In the genomic region with DNA sequence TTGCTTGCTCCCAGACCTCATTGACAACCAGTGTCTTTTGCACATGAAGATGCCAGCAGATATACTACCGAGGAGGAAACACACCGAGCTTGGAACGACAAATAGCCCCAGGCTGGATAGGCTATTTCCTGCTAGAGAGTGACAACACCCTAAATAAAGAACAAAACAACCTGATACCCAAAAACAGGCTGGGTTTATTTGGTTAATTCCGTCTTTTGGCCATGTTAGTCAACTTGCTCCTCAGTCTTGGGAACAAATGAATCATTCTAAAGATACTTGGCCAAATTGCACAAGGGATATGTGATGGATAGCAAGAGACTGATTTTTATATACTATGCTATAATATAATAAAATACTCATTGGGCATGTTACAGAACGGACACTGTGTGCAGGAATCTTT, we compare ENCODE assay signal across 19 cellular contexts. TPM values are rescaled to one million over a fixed set of nuclear protein-coding genes. Genes with fewer than 3 reads are reported as not detected.
DNase-seq lines count a peak whose midpoint lies in the region; ATAC-seq, FAIRE-seq and TF ChIP-seq lines count a peak whose summit lies in the region.
"Had no signal": no experiment of that assay in that cellular context is flagged by ENCODE, and none has a peak within 500 bp of the region (broad histone marks: within the 10 kb centered on the region; RNA-seq: fewer than 3 reads in every experiment).

No MANE protein-coding gene starts in this region.

- no peak for TF ChIP-seq CTCF in K562 (IDR thresholded peaks at IDR 0.05 in 2 of 3, conservative IDR thresholded peaks at IDR 0.05 in 1 of 3; ENCODE audit: insufficient read depth in 2 of 3, low read depth in 1 of 3, low read length in 3 of 3)
- TF ChIP-seq CTCF in esophagus squamous epithelium (IDR thresholded peaks at IDR 0.05), result no peak

- no peak for TF ChIP-seq EP300 in K562 (IDR thresholded peaks at IDR 0.05; ENCODE audit: low read length)

- TF ChIP-seq POLR2A in K562 (conservative IDR thresholded peaks at IDR 0.05), result no peak
- TF ChIP-seq POLR2A in esophagus squamous epithelium (IDR thresholded peaks at IDR 0.05), result no peak

- DNase-seq in SIG-M5 treated with dmso at 0.1 percent for 504 hours (lab: John Stamatoyannopoulos, UW; ENCODE audit: unreplicated experiment) (peak; percentile 5), SIG-M5 (lab: John Stamatoyannopoulos, UW) (no peak), K562 (ENCODE audit: extremely low read depth in 1 of 4, low spot score in 3 of 4) (no peak), esophagus squamous epithelium (lab: John Stamatoyannopoulos, UW) (no peak), iPS-NIHi7 (ENCODE audit: extremely low spot score) (no peak), AG20443 (ENCODE audit: low spot score) (no peak)
- DNase-seq in stimulated activated CD4-positive, alpha-beta T cell treated with anti-CD3 and anti-CD28 coated beads, Interleukin-2, amount 100 ng/mL, for 24 hours, result no peak
- DNase-seq: 8988T, Caco-2, DMS53, KBM-7, MG63, NCI-H1105, NCI-H1694 treated with DMSO at 0.1 percent for 48 hours had no signal

- no peak for ATAC-seq in K562
- no peak for ATAC-seq in HG03378 (IDR thresholded peaks at IDR 0.05; ENCODE audit: unreplicated experiment)
- ATAC-seq: Right ventricle myocardium inferior had no signal

- no peak overlapping the region for H3K4me2 ChIP-seq in K562 (ENCODE audit: insufficient read depth, low read length)

- 0% methylated on average over 5 of the region's 5 CpGs for WGBS in K562 (ENCODE audit: insufficient coverage, low coverage, missing lambda C conversion rate)
- WGBS in esophagus squamous epithelium, 2 donors, result 26 to 46% methylated on average over 4 to 5 of the region's 5 CpGs

- BruUV-seq in K562 (replicated peaks; lab: Mats Ljungman, UMichigan), result no TSS peak

- POLR2A ChIA-PET in K562 (lab: Yijun Ruan, JAX), result interaction anchor here (0.6 to 1.7 kb wide), 4 partner anchors 8 to 39 kb away, joined by 3 to 6 read pairs (median 4); no protein-coding TSS in a partner anchor

- no peaks in the 10 kb centered on the region for H3K79me2 ChIP-seq in K562 (ENCODE audit: control insufficient read depth, insufficient read depth, low read length)

- H2AFZ ChIP-seq in K562 (ENCODE audit: low read depth, low read length), result 0 out of 2 replicates have a peak overlapping the region, but pooled peaks have one; percentile 12

- H3K4me1 ChIP-seq in K562 (replicated peaks in 1 of 2; ENCODE audit: control insufficient read depth in 2 of 2, insufficient read depth in 2 of 2, low read length in 2 of 2), result peaks cover 0 to 3% of the 10 kb centered on the region in 2 experiments; a peak in 2 of 5 replicates
- H3K4me1 ChIP-seq in esophagus squamous epithelium, result peaks cover 0 to 21% (median 0%) of the 10 kb centered on the region in 3 donors
- H3K4me1 ChIP-seq: Caco-2, HAP-1 had no signal

- intact Hi-C loops in K562 (cut with micrococcal nuclease) (no loop called here), esophagus squamous epithelium (cut with DNase I) (no loop called here)

- in situ Hi-C loops in K562 (cut with MboI), result no loop called here

- H3K27me3 ChIP-seq in K562 (ENCODE audit: control insufficient read depth in 2 of 2, insufficient read depth in 2 of 2, low read length in 2 of 2), result peaks cover 14 to 18% of the 10 kb centered on the region in 2 experiments; a peak in 4 of 5 replicates
- no peaks in the 10 kb centered on the region for H3K27me3 ChIP-seq in esophagus squamous epithelium
- H3K27me3 ChIP-seq: MG63 had no signal

- no peak for FAIRE-seq in K562 (lab: Jason Lieb, UNC)
- FAIRE-seq: GM12891 had no signal

- CTCF ChIA-PET in K562 (lab: Yijun Ruan, JAX; ENCODE audit: low intra/inter-chr PET ratio), result no interaction called here

- no peaks in the 10 kb centered on the region for H3K9me1 ChIP-seq in K562 (ENCODE audit: control insufficient read depth, insufficient read depth, low read length)

- H3K27ac ChIP-seq in K562 (ENCODE audit: extremely low read depth, low read depth, low read length) (no peak overlapping the region), esophagus squamous epithelium (peak overlapping the region in 3 of 4 donors; percentile 61 to 73 (median 62))
- H3K27ac ChIP-seq: HL-60 had no signal

- H3K36me3 ChIP-seq in K562 (ENCODE audit: control insufficient read depth, insufficient read depth, low read length) (no peaks in the 10 kb centered on the region), esophagus squamous epithelium (no peaks in the 10 kb centered on the region)
- H3K36me3 ChIP-seq: HAP-1, MG63 had no signal

- TF ChIP-seq RAD21 in K562 (CRISPR knock-in tag; conservative IDR thresholded peaks at IDR 0.05 in 1 of 2, IDR thresholded peaks at IDR 0.05 in 1 of 2), result no peak

- H3K9me3 ChIP-seq in K562 (replicated peaks; ENCODE audit: control insufficient read depth, insufficient read depth, low read depth, low read length), result no peaks in the 10 kb centered on the region
- H3K9me3 ChIP-seq in esophagus squamous epithelium, result no peaks in the 10 kb centered on the region
- H3K9me3 ChIP-seq: Caco-2, HAP-1, MG63 had no signal

- no peak overlapping the region for H3K4me3 ChIP-seq in K562
- H3K4me3 ChIP-seq in esophagus squamous epithelium, result no peak overlapping the region
- H3K4me3 ChIP-seq: HAP-1, MG63 had no signal

- no peak overlapping the region for H3K9ac ChIP-seq in K562 (ENCODE audit: insufficient read depth in 1 of 2, low read depth in 2 of 2, low read length in 2 of 2)

- H4K20me1 ChIP-seq in K562 (replicated peaks; ENCODE audit: control insufficient read depth, insufficient read depth, low read length), result no peaks in the 10 kb centered on the region

TF ChIP-seq in K562, 482 proteins besides CTCF, POLR2A, EP300 and RAD21 (continues in another document):
- no peak for TF ChIP-seq NCOA1 (IDR thresholded peaks at IDR 0.05; ENCODE audit: low read depth)
- no peak for TF ChIP-seq CEBPG (CRISPR knock-in tag; IDR thresholded peaks at IDR 0.05)
- no peak for TF ChIP-seq CEBPG (tag; conservative IDR thresholded peaks at IDR 0.05 in 1 of 2, IDR thresholded peaks at IDR 0.05 in 1 of 2)

RNA-seq across cellular contexts. Expression of gene MUC22, which starts 11.5 kb away (rescaled TPM):
- total RNA-seq in K562 (2011; cell fraction: chromatin; rRNA removed; ENCODE audit: low replicate concordance), result not detected in 2 replicates
- total RNA-seq in K562 (2011; cell fraction: nucleolus; rRNA removed), result not detected in 2 replicates
- not detected in 2 replicates for total RNA-seq in K562 (2011; cell fraction: nucleoplasm; rRNA removed)
- total RNA-seq in K562 (2014; rRNA removed) (not detected in 2 replicates), K562 (2014; rRNA removed; fragmentation: Illumina TruSeq; extraction: Trizol) (not detected in 2 replicates), K562 (2015; rRNA removed; fragmentation: Illumina TruSeq; extraction: Trizol) (not detected in 2 replicates), K562 (2021) (not detected in 2 replicates), esophagus squamous epithelium (10 to 100 TPM in 1 of 4 donors, 1 to 10 TPM in 3; 4.1 to 10.1 (median 7.6) TPM)
- polyA plus RNA-seq in K562 (2011; rRNA removed) (not detected in 2 replicates), K562 (2014; fragmentation: Illumina TruSeq; extraction: Trizol) (0.01 TPM in 1 of 2 replicates, not detected in the other), K562 (2014; fragmentation: Nextera tagmentation; extraction: Ambion mirVana) (not detected), K562 (2014; rRNA removed) (0.03 TPM in 1 of 2 replicates, not detected in the other)
- not detected in 2 replicates for polyA plus RNA-seq in K562 (2011; cell fraction: cytosol; rRNA removed)
- polyA plus RNA-seq in K562 (2011; cell fraction: nucleus; rRNA removed), result 0.01 TPM in 1 of 2 replicates, not detected in the other
- polyA plus RNA-seq in K562 (2012), result not detected in 2 replicates
- 0.03 TPM in 1 of 2 replicates, not detected in the other for polyA minus RNA-seq in K562 (2011; rRNA and poly(A)+ RNA removed)
- not detected in 2 replicates for polyA minus RNA-seq in K562 (2011; cell fraction: cytosol; rRNA and poly(A)+ RNA removed)
- polyA minus RNA-seq in K562 (2011; cell fraction: nucleus; rRNA and poly(A)+ RNA removed), result not detected in 2 replicates
- total RNA-seq: Caco-2 had no signal

RNA-seq across cellular contexts. Expression of gene MUC21, which starts 15.3 kb away (rescaled TPM):
- total RNA-seq in K562 (2011; cell fraction: chromatin; rRNA removed; ENCODE audit: low replicate concordance), result not detected in 2 replicates
- total RNA-seq in K562 (2011; cell fraction: nucleolus; rRNA removed), result not detected in 2 replicates
- total RNA-seq in K562 (2011; cell fraction: nucleoplasm; rRNA removed), result not detected in 2 replicates
- total RNA-seq in K562 (2014; rRNA removed), result not detected in 2 replicates
- total RNA-seq in K562 (2014; rRNA removed; fragmentation: Illumina TruSeq; extraction: Trizol), result not detected in 2 replicates
- not detected in 2 replicates for total RNA-seq in K562 (2015; rRNA removed; fragmentation: Illumina TruSeq; extraction: Trizol)
- total RNA-seq in K562 (2021), result not detected in 2 replicates
- not detected in 2 replicates for polyA plus RNA-seq in K562 (2011; rRNA removed)
- not detected in 2 replicates for polyA plus RNA-seq in K562 (2011; cell fraction: cytosol; rRNA removed)
- polyA plus RNA-seq in K562 (2011; cell fraction: nucleus; rRNA removed), result not detected in 2 replicates
- not detected in 2 replicates for polyA plus RNA-seq in K562 (2012)
- polyA plus RNA-seq in K562 (2014; fragmentation: Illumina TruSeq; extraction: Trizol), result not detected in 2 replicates
- polyA plus RNA-seq in K562 (2014; fragmentation: Nextera tagmentation; extraction: Ambion mirVana), result not detected
- polyA plus RNA-seq in K562 (2014; rRNA removed), result not detected in 2 replicates
- not detected in 2 replicates for polyA minus RNA-seq in K562 (2011; rRNA and poly(A)+ RNA removed)
- polyA minus RNA-seq in K562 (2011; cell fraction: cytosol; rRNA and poly(A)+ RNA removed), result not detected in 2 replicates
- not detected in 2 replicates for polyA minus RNA-seq in K562 (2011; cell fraction: nucleus; rRNA and poly(A)+ RNA removed)
- 100 to 1,000 TPM; 219 to 945 (median 271) TPM for total RNA-seq in esophagus squamous epithelium
- total RNA-seq: Caco-2, Right ventricle myocardium inferior had no signal

RNA-seq across cellular contexts. Expression of gene MUCL3, which starts 58.0 kb away (rescaled TPM):
- not detected in 2 replicates for total RNA-seq in K562 (2011; cell fraction: chromatin; rRNA removed; ENCODE audit: low replicate concordance)
- not detected in 2 replicates for total RNA-seq in K562 (2011; cell fraction: nucleolus; rRNA removed)
- total RNA-seq in K562 (2011; cell fraction: nucleoplasm; rRNA removed), result not detected in 2 replicates
- total RNA-seq in K562 (2014; rRNA removed) (not detected in 2 replicates), K562 (2014; rRNA removed; fragmentation: Illumina TruSeq; extraction: Trizol) (not detected in 2 replicates), K562 (2015; rRNA removed; fragmentation: Illumina TruSeq; extraction: Trizol) (not detected in 2 replicates), K562 (2021) (not detected in 2 replicates), esophagus squamous epithelium (1 to 10 TPM in 2 of 4 donors, under 1 TPM in 2; 0.21 to 8.3 (median 2.4) TPM)
- polyA plus RNA-seq in K562 (2011; rRNA removed) (not detected in 2 replicates), K562 (2014; fragmentation: Illumina TruSeq; extraction: Trizol) (not detected in 2 replicates), K562 (2014; fragmentation: Nextera tagmentation; extraction: Ambion mirVana) (not detected), K562 (2014; rRNA removed) (0.07 TPM in 1 of 2 replicates, not detected in the other)
- polyA plus RNA-seq in K562 (2011; cell fraction: cytosol; rRNA removed), result not detected in 2 replicates
- not detected in 2 replicates for polyA plus RNA-seq in K562 (2011; cell fraction: nucleus; rRNA removed)
- 0.03 and 0.07 TPM in 2 replicates for polyA plus RNA-seq in K562 (2012)
- polyA minus RNA-seq in K562 (2011; rRNA and poly(A)+ RNA removed), result not detected in 2 replicates
- polyA minus RNA-seq in K562 (2011; cell fraction: cytosol; rRNA and poly(A)+ RNA removed), result not detected in 2 replicates
- polyA minus RNA-seq in K562 (2011; cell fraction: nucleus; rRNA and poly(A)+ RNA removed), result not detected in 2 replicates
- total RNA-seq: Caco-2, Right ventricle myocardium inferior had no signal

Comparison
In these comparisons a context has a peak if more than half of its experiments do, and no peak if none do; other contexts are left out.
1. RNA of gene MUC22, which starts 11.5 kb away (total RNA-seq): 4.1 to 10.1 TPM in esophagus squamous epithelium; not detected in K562; every median in the first group is over 4 times any median in the second.
2. RNA of gene MUC21, which starts 15.3 kb away (total RNA-seq): 219 to 945 TPM in esophagus squamous epithelium; not detected in K562; every median in the first group is over 100 times any median in the second.